8 cellular contexts compared by ENCODE assay signal in the genomic region with DNA sequence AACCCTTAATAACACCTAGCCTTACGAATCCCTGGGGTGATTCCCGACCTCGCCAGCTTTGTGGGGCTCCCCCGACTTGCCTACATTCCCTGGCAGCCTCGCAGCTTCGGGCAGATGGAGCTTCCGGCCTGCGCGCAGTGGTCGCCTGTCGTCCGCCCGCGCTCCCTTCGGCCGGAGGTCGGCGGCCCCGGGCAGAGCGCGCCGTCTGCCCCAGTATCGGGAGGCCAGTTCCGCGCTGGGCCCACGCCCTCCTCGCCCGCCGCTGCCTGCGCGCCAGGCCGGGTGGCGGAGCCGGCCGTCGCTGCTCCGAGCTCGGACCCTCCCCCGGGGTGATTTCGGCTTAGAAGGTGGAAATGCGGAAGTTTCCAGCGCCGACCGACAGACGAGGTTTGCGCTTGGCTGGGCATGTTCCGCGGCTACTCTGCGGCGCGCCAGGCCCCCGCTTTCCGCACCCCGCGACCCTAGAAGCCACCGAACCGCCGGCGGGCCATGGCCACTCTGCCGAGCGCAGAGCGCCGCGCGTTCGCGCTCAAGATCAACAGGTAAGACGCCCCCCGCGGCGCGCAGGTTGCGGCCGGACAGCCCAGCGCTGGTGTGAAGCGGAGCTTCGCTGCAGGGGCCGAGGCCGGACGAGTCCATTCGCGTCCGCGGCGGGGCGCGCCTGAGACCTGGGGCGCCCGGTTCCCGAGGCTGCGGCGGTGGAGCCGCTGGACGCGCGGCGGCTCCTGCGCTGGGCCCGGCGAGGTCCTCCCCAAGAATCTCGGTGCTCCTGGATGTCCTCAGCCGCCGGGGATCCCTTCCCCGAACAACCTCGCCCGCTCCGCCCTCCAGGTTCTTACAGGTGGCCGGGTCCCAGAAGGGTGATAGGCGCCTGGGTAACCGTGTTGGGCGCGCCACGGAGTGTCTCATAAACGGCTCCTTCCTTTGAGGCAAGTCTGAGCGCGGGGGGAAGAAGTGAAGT. TPM values are rescaled to one million over a fixed set of nuclear protein-coding genes. Genes with fewer than 3 reads are reported as not detected.
A peak's percentile ranks its signal among the peaks of the same experiment; 100 is the strongest.
DNase-seq lines count a peak whose midpoint lies in the region; ATAC-seq, FAIRE-seq and TF ChIP-seq lines count a peak whose summit lies in the region.

Gene DOCK8, plus strand, starts transcription at position 378 of the 961 bp plus-strand sequence. Its CDS starts 112 bp downstream, at position 490.

- peak within 1 kb of the TSS; percentile 48 for H3K4me3 ChIP-seq in HL-60 (replicated peaks; ENCODE audit: insufficient read depth, low read length)
- peak within 1 kb of the TSS; percentile 85 for H3K4me3 ChIP-seq in GM12878

- H3K27ac Mint-ChIP-seq in T-helper 17 cell = peak within 1 kb of the TSS; percentile 41

- POLR2A ChIA-PET in GM12878 (lab: Charles Lee) = interaction anchor here (1.0 kb wide), 1 partner anchor 58 kb away, joined by 3 read pairs; no protein-coding TSS in a partner anchor

- H3K9me3 ChIP-seq in T-helper 17 cell (ENCODE audit: control insufficient read depth, low read length, poor library complexity, severe bottlenecking) (no peaks in the 10 kb centered on the region), GM12878 (replicated peaks; ENCODE audit: control insufficient read depth, insufficient read depth, low read length) (no peaks in the 10 kb centered on the region)

- no peak for TF ChIP-seq EP300 in GM12878 (IDR thresholded peaks at IDR 0.05; ENCODE audit: borderline replicate concordance in 1 of 2, control insufficient read depth in 1 of 2, low read depth in 2 of 2, low read length in 2 of 2)

- peak; percentile 42 for TF ChIP-seq RAD21 in GM12878 (IDR thresholded peaks at IDR 0.05; ENCODE audit: insufficient read depth, low read depth, low read length)

- 3% methylated on average over 109 of the region's 116 CpGs for WGBS in GM12878 (ENCODE audit: insufficient coverage, insufficient replicate concordance, low lambda C conversion rate, missing lambda C conversion rate)

- H3K79me2 ChIP-seq in GM12878 (ENCODE audit: control insufficient read depth, insufficient read depth, low read length) = no peaks in the 10 kb centered on the region; the same call in 1 of the 2 replicates

- no TSS peak for BruUV-seq in GM12878 (replicated peaks; lab: Mats Ljungman, UMichigan)

- ATAC-seq in GM19455 (IDR thresholded peaks at IDR 0.05; ENCODE audit: unreplicated experiment) (peak; percentile 89), T-helper 17 cell (peak; percentile 82), GM12878 (peak; percentile 95)

- intact Hi-C loops in GM12878 (cut with micrococcal nuclease; ENCODE audit: unreplicated experiment) = loop anchor here (2.0 kb wide), 1 partner anchor 58 kb away; no protein-coding TSS in a partner anchor

- peak within 1 kb of the TSS; percentile 63 for H3K9ac ChIP-seq in GM12878 (ENCODE audit: control insufficient read depth, insufficient read depth, low read length)

- no peaks in the 10 kb centered on the region for H3K4me1 ChIP-seq in GM12878 (ENCODE audit: control insufficient read depth, insufficient read depth, low read length)

- TF ChIP-seq POLR2A in GM12878 (IDR thresholded peaks at IDR 0.05; ENCODE audit: low read depth, low read length) = peak; percentile 80

- H3K36me3 ChIP-seq in GM12878 (ENCODE audit: control insufficient read depth in 2 of 2, insufficient read depth in 2 of 2, low read length in 1 of 2) = no peaks in the 10 kb centered on the region

- TF ChIP-seq CTCF in HL-60 (IDR thresholded peaks at IDR 0.05; ENCODE audit: insufficient read depth, low read length) (peak; percentile 23), GM12878 (IDR thresholded peaks at IDR 0.05 in 2 of 3, conservative IDR thresholded peaks at IDR 0.05 in 1 of 3; ENCODE audit: control insufficient read depth in 2 of 3, extremely low read depth in 1 of 3, insufficient read depth in 1 of 3, low read depth in 3 of 3, low read length in 3 of 3) (peak; percentile 51 to 62 (median 52); a peak in 5 of 6 replicates)

- no peak for FAIRE-seq in GM12878 (lab: Jason Lieb, UNC)

- SMC1A ChIA-PET in GM12878 (lab: Charles Lee; ENCODE audit: uncharacterized antibody, unreplicated experiment) = interaction anchor here (0.8 to 1.0 kb wide), 2 partner anchors 9 to 58 kb away, joined by 3 read pairs; no protein-coding TSS in a partner anchor

- no peaks in the 10 kb centered on the region for H3K36me3 Mint-ChIP-seq in T-helper 17 cell (ENCODE audit: low read depth)

- peaks cover 11% of the 10 kb centered on the region for H3K27me3 Mint-ChIP-seq in T-helper 17 cell

- RAD21 ChIA-PET in GM12878 (lab: Charles Lee; ENCODE audit: unreplicated experiment) = interaction anchor here (1.1 kb wide), 1 partner anchor 41 kb away, joined by 4 read pairs; no protein-coding TSS in a partner anchor

- H3K4me2 ChIP-seq in GM12878 (ENCODE audit: control insufficient read depth, insufficient read depth) = peak within 1 kb of the TSS; percentile 93

- H3K4me3 Mint-ChIP-seq in T-helper 17 cell = peak within 1 kb of the TSS; percentile 85

- in situ Hi-C loops in GM12878 (cut with MboI) = no loop called here

- no peaks in the 10 kb centered on the region for H4K20me1 ChIP-seq in GM12878 (ENCODE audit: control insufficient read depth, insufficient read depth)

- peaks cover 9% of the 10 kb centered on the region for H3K4me1 Mint-ChIP-seq in T-helper 17 cell

- H2AFZ ChIP-seq in GM12878 (ENCODE audit: control insufficient read depth, low read depth, low read length) = peak within 1 kb of the TSS; percentile 69

- H3K27ac ChIP-seq in HL-60 (replicated peaks) (peak within 1 kb of the TSS; percentile 94), GM12878 (ENCODE audit: control insufficient read depth, insufficient read depth) (peak within 1 kb of the TSS; percentile 9; the same call in 1 of the 2 replicates)

- CTCF ChIA-PET in GM12878 (lab: Yijun Ruan, JAX) = interaction anchor here (1.2 to 1.7 kb wide), 4 partner anchors 14 to 103 kb away, joined by 3 to 5 read pairs (median 3); no protein-coding TSS in a partner anchor

- DNase-seq in COLO668 (lab: John Stamatoyannopoulos, UW; ENCODE audit: unreplicated experiment) = peak; percentile 86
- DNase-seq in HL-60 (ENCODE audit: low read depth in 1 of 2, low spot score in 1 of 2) = peak; percentile 60 to 93
- DNase-seq in T-helper 17 cell = peak; percentile 32 to 36 (median 35)
- DNase-seq in GM12878 (ENCODE audit: low read depth, low spot score) = no peak
- DNase-seq in islet precursor cell = peak; percentile 89
- peak; percentile 59 to 67 for DNase-seq in stimulated activated CD4-positive, alpha-beta T cell treated with anti-CD3 and anti-CD28 coated beads, Interleukin-2, amount 100 ng/mL, for 24 hours
- DNase-seq in kidney glomerular epithelial cell (lab: John Stamatoyannopoulos, UW) = no peak

- H3K27me3 ChIP-seq in HL-60 (ENCODE audit: insufficient read depth, poor library complexity, severe bottlenecking) = no peaks in the 10 kb centered on the region
- no peaks in the 10 kb centered on the region; a peak in 1 of 4 replicates for H3K27me3 ChIP-seq in GM12878 (replicated peaks in 1 of 2; ENCODE audit: control insufficient read depth in 2 of 2, insufficient read depth in 2 of 2, low read length in 1 of 2)

TF ChIP-seq in GM12878, 131 proteins besides CTCF, POLR2A, EP300 and RAD21 (continues in another document):
- TF ChIP-seq EED (IDR thresholded peaks at IDR 0.05; ENCODE audit: low read depth) = peak; percentile 32; the same call in 1 of the 2 replicates
- TF ChIP-seq PBX3 (IDR thresholded peaks at IDR 0.05; ENCODE audit: insufficient replicate concordance, low read depth, low read length) = no peak
- TF ChIP-seq ATF7 (IDR thresholded peaks at IDR 0.05; ENCODE audit: low read depth) = no peak
- TF ChIP-seq YY1 (IDR thresholded peaks at IDR 0.05; ENCODE audit: low read depth, low read length) = peak; percentile 39; the same call in 1 of the 2 replicates
- TF ChIP-seq SREBF2 (IDR thresholded peaks at IDR 0.05; ENCODE audit: low read length) = no peak
- TF ChIP-seq SMC3 (IDR thresholded peaks at IDR 0.05; ENCODE audit: borderline replicate concordance, low read length) = peak; percentile 34; the same call in 1 of the 2 replicates
- 0 out of 2 replicates have a peak, but pooled peaks have one; percentile 20 for TF ChIP-seq PML (IDR thresholded peaks at IDR 0.05; ENCODE audit: low read length)
- TF ChIP-seq TAF1 (IDR thresholded peaks at IDR 0.05; ENCODE audit: borderline replicate concordance, low read depth, low read length) = peak; percentile 88
- TF ChIP-seq MYB (IDR thresholded peaks at IDR 0.05; ENCODE audit: borderline replicate concordance, low read depth, low read length) = no peak

RNA-seq across cellular contexts. Expression of gene DOCK8, which starts in this region (rescaled TPM):
- total RNA-seq in T-helper 17 cell (100 to 1,000 TPM; 160 to 187 TPM), GM12878 (2014; rRNA removed) (44.9 and 48.3 TPM in 2 replicates), GM12878 (2014; rRNA removed; fragmentation: Illumina TruSeq; extraction: Trizol) (49.5 and 55.2 TPM in 2 replicates), GM12878 (2021) (90.6 and 100 TPM in 2 replicates)
- 224 and 231 TPM in 2 replicates for total RNA-seq in GM12878 (2013; cell fraction: nucleolus; rRNA removed)
- polyA plus RNA-seq in GM12878 (2011; ENCODE audit: low read depth) = 28.4 TPM
- polyA plus RNA-seq in GM12878 (2011; rRNA removed) (34.4 and 43.4 TPM in 2 replicates), GM12878 (2014; fragmentation: Illumina TruSeq; extraction: Trizol) (53.5 and 62.9 TPM in 2 replicates), GM12878 (2014; fragmentation: Nextera tagmentation; extraction: Ambion mirVana) (10 to 100 TPM; 35.4 to 35.6 TPM), GM12878 (2014; rRNA removed) (40.9 and 43.5 TPM in 2 replicates), GM12878 (2016; fragmentation: Nextera tagmentation; extraction: Ambion mirVana) (10 to 100 TPM; 43.9 to 45.6 TPM)
- polyA plus RNA-seq in GM12878 (2011; cell fraction: cytosol; rRNA removed) = 37.0 and 41.1 TPM in 2 replicates
- 47.0 and 53.7 TPM in 2 replicates for polyA plus RNA-seq in GM12878 (2011; cell fraction: nucleus; rRNA removed)
- 34.0 and 37.3 TPM in 2 replicates for polyA plus RNA-seq in GM12878 (2012)
- 101 and 114 TPM in 2 replicates for polyA minus RNA-seq in GM12878 (2011; rRNA and poly(A)+ RNA removed)
- 30.9 and 33.6 TPM in 2 replicates for polyA minus RNA-seq in GM12878 (2011; cell fraction: cytosol; rRNA and poly(A)+ RNA removed)
- polyA minus RNA-seq in GM12878 (2011; cell fraction: nucleus; rRNA and poly(A)+ RNA removed) = 74.4 and 115 TPM in 2 replicates

Comparison
In these comparisons a context has a peak if more than half of its experiments do, and no peak if none do; other contexts are left out.
1. DNase-seq: peak in COLO668 (single experiment), HL-60 (2 of 2), T-helper 17 cell (3 of 3), islet precursor cell (single experiment) and stimulated activated CD4-positive, alpha-beta T cell treated with anti-CD3 and anti-CD28 coated beads, Interleukin-2, amount 100 ng/mL, for 24 hours (2 of 2); none in GM12878 (single experiment) and kidney glomerular epithelial cell (single experiment).
2. Peak in every context shown above with its lines, with median percentiles within 50 percentile points of each other: ATAC-seq.